Comparison of ENCODE assay signal across 14 cellular contexts in the genomic region with DNA sequence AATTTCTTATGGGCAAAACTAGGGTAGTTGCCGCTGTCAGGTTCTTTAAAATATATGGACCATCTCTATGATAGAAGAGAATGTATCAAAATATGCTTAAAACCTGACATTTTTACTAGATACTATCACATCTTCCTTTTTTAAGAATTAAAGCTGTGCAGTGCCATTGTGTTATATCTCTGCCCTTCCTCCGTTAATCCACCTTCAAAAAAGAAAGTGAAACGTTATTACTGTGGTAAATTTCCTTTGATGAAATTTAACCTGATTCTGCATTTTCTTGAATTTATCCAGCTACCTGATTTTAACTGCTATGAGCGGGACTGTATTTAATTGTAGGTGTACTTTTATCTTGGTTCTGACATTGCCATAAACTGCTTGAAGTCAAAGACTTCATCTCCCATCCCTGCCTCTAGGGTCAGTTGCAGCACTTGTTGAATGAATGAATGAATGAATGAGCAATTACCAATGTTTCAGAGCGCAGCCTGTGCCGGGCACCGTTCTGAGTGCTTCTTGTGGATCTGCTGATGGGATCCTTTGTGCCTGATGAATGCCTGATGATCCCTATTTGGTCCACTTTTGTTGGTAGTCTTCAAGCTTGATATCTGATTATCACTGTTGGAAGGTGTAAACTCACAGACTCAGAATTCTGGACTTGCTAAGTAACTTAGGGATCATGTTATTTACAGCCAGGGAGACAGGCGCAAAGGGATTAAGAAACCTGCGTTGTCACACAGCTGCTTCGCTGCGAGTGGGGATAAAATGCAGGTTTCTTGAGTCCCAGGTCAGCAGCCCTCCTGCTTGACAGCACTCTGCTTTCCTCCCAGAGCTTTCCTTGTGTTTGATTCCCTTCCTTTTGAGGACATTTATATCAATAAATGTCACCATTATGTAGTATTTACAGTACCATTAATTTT. TPM values are rescaled to one million over a fixed set of nuclear protein-coding genes. Genes with fewer than 3 reads are reported as not detected.
A peak's percentile ranks its signal among the peaks of the same experiment; 100 is the strongest.
DNase-seq lines count a peak whose midpoint lies in the region; FAIRE-seq and TF ChIP-seq lines count a peak whose summit lies in the region.
"Had no signal": no experiment of that assay in that cellular context is flagged by ENCODE, and none has a peak within 500 bp of the region (broad histone marks: within the 10 kb centered on the region; RNA-seq: fewer than 3 reads in every experiment).

No MANE protein-coding gene starts in this region.

- no peak overlapping the region for H3K4ac ChIP-seq in mesenchymal stem cell (ENCODE audit: low read depth in 1 of 2, low read length in 2 of 2)

- no peak for TF ChIP-seq EP300 in transverse colon (IDR thresholded peaks at IDR 0.05; ENCODE audit: low read depth)

- no peak overlapping the region for H3K4me2 ChIP-seq in mesenchymal stem cell (ENCODE audit: low read length, poor library complexity, severe bottlenecking)

- H3K4me1 ChIP-seq in mesenchymal stem cell (ENCODE audit: control insufficient read depth, insufficient read depth, low read depth, low read length) (peaks cover 2% of the 10 kb centered on the region), transverse colon (no peaks in the 10 kb centered on the region)
- H3K4me1 ChIP-seq: prostate gland had no signal

- H3K4me3 ChIP-seq in mesenchymal stem cell (ENCODE audit: insufficient read depth in 1 of 2, low read depth in 1 of 2, low read length in 2 of 2) (no peak overlapping the region), transverse colon (no peak overlapping the region)
- H3K4me3 ChIP-seq: prostate gland had no signal

- H3K36me3 ChIP-seq in mesenchymal stem cell (ENCODE audit: control insufficient read depth in 1 of 2, insufficient read depth in 2 of 2, low read depth in 1 of 2, low read length in 2 of 2) = peaks cover 0 to 5% of the 10 kb centered on the region in 2 experiments
- no peaks in the 10 kb centered on the region for H3K36me3 ChIP-seq in transverse colon
- H3K36me3 ChIP-seq: prostate gland had no signal

- H4K8ac ChIP-seq in mesenchymal stem cell (ENCODE audit: low read length) = peak overlapping the region; percentile 21

- CTCF ChIA-PET in activated CD4-positive, alpha-beta T cell treated with anti-CD3 and anti-CD28 coated beads, Interleukin-2, amount 10 ng/mL, durations not matched to agents 7 days and 5 days (lab: Charles Lee) = interaction anchor here (1.1 to 1.2 kb wide), 2 partner anchors 17 to 50 kb away, joined by 3 to 7 read pairs; no protein-coding TSS in a partner anchor
- CTCF ChIA-PET in activated CD4-positive, alpha-beta memory T cell treated with anti-CD3 and anti-CD28 coated beads, Interleukin-2, amount 10 ng/mL, durations not matched to agents 7 days and 5 days (lab: Charles Lee) = interaction anchor here (0.9 to 2.7 kb wide), 3 partner anchors 17 to 49 kb away, joined by 5 to 23 read pairs (median 6); no protein-coding TSS in a partner anchor

- H3K27me3 Mint-ChIP-seq in activated CD4-positive, alpha-beta T cell treated with anti-CD3 and anti-CD28 coated beads, Interleukin-2, amount 10 ng/mL, durations not matched to agents 7 days and 5 days = no peaks in the 10 kb centered on the region
- no peaks in the 10 kb centered on the region for H3K27me3 Mint-ChIP-seq in activated CD4-positive, alpha-beta memory T cell treated with anti-CD3 and anti-CD28 coated beads, Interleukin-2, amount 10 ng/mL, durations not matched to agents 7 days and 5 days

- no peak for TF ChIP-seq CTCF in transverse colon (IDR thresholded peaks at IDR 0.05)

- H2AFZ ChIP-seq in mesenchymal stem cell (ENCODE audit: low read depth, low read length) = no peak overlapping the region

- no peaks in the 10 kb centered on the region for H3K9me3 Mint-ChIP-seq in activated CD4-positive, alpha-beta T cell treated with anti-CD3 and anti-CD28 coated beads, Interleukin-2, amount 10 ng/mL, durations not matched to agents 7 days and 5 days
- H3K9me3 Mint-ChIP-seq in activated CD4-positive, alpha-beta memory T cell treated with anti-CD3 and anti-CD28 coated beads, Interleukin-2, amount 10 ng/mL, durations not matched to agents 7 days and 5 days = no peaks in the 10 kb centered on the region
- H3K9me3 Mint-ChIP-seq: brain had no signal

- peaks cover 35% of the 10 kb centered on the region for H3K79me1 ChIP-seq in mesenchymal stem cell (replicated peaks; ENCODE audit: low read length, poor library complexity, severe bottlenecking)

- H3K18ac ChIP-seq in mesenchymal stem cell (ENCODE audit: low read depth in 1 of 2, low read length in 2 of 2) = no peak overlapping the region

- H3K23ac ChIP-seq in mesenchymal stem cell (ENCODE audit: low read length in 2 of 2) = peak overlapping the region in 1 of 2 experiments; percentile 36

- DNase-seq in activated CD4-positive, alpha-beta T cell treated with anti-CD3 and anti-CD28 coated beads, Interleukin-2, amount 10 ng/mL, durations not matched to agents 7 days and 5 days = no peak
- no peak for DNase-seq in activated CD4-positive, alpha-beta T cell treated with anti-CD3 and anti-CD28 coated beads for 4 hours
- DNase-seq in GM12891 (ENCODE audit: insufficient read length, low spot score) = no peak
- DNase-seq in activated CD4-positive, alpha-beta memory T cell treated with anti-CD3 and anti-CD28 coated beads, Interleukin-2, amount 10 ng/mL, durations not matched to agents 7 days and 5 days = no peak
- no peak for DNase-seq in mesenchymal stem cell
- DNase-seq in transverse colon = no peak
- DNase-seq in NCI-H2196 (lab: John Stamatoyannopoulos, UW; ENCODE audit: unreplicated experiment) = no peak
- no peak for DNase-seq in GDM1 (lab: John Stamatoyannopoulos, UW)
- DNase-seq: activated CD4-positive, CD25-positive, alpha-beta regulatory T cell; hypothalamus; NCI-H2081; SW 1271 had no signal

- peaks cover 9% of the 10 kb centered on the region for H3K36me3 Mint-ChIP-seq in activated CD4-positive, alpha-beta T cell treated with anti-CD3 and anti-CD28 coated beads, Interleukin-2, amount 10 ng/mL, durations not matched to agents 7 days and 5 days (ENCODE audit: low read depth)
- peaks cover 12% of the 10 kb centered on the region for H3K36me3 Mint-ChIP-seq in activated CD4-positive, alpha-beta memory T cell treated with anti-CD3 and anti-CD28 coated beads, Interleukin-2, amount 10 ng/mL, durations not matched to agents 7 days and 5 days (ENCODE audit: low read depth)

- in situ Hi-C loops in transverse colon (cut with MboI; ENCODE audit: low pct_ligation_motif_present in 1 of 4, low pct_unique_long_range_greater_than_20kb in 1 of 4, low sequenced_read_pairs in 3 of 4) = no loop called here

- peak overlapping the region; percentile 62 for H3K4me3 Mint-ChIP-seq in activated CD4-positive, alpha-beta T cell treated with anti-CD3 and anti-CD28 coated beads, Interleukin-2, amount 10 ng/mL, durations not matched to agents 7 days and 5 days
- H3K4me3 Mint-ChIP-seq in activated CD4-positive, alpha-beta memory T cell treated with anti-CD3 and anti-CD28 coated beads, Interleukin-2, amount 10 ng/mL, durations not matched to agents 7 days and 5 days = peak overlapping the region; percentile 69
- H3K4me3 Mint-ChIP-seq: brain had no signal

- FAIRE-seq in GM12891 (lab: Jason Lieb, UNC) = peak; percentile 38

- H3K4me1 Mint-ChIP-seq in activated CD4-positive, alpha-beta T cell treated with anti-CD3 and anti-CD28 coated beads, Interleukin-2, amount 10 ng/mL, durations not matched to agents 7 days and 5 days = peaks cover 26% of the 10 kb centered on the region
- H3K4me1 Mint-ChIP-seq in activated CD4-positive, alpha-beta memory T cell treated with anti-CD3 and anti-CD28 coated beads, Interleukin-2, amount 10 ng/mL, durations not matched to agents 7 days and 5 days = peaks cover 24% of the 10 kb centered on the region

- H3K27me3 ChIP-seq in mesenchymal stem cell (ENCODE audit: control insufficient read depth in 1 of 2, insufficient read depth in 1 of 2, low read length in 2 of 2) (no peaks in the 10 kb centered on the region), transverse colon (no peaks in the 10 kb centered on the region)

- H3K27ac Mint-ChIP-seq in activated CD4-positive, alpha-beta T cell treated with anti-CD3 and anti-CD28 coated beads, Interleukin-2, amount 10 ng/mL, durations not matched to agents 7 days and 5 days = peak overlapping the region; percentile 63
- no peak overlapping the region for H3K27ac Mint-ChIP-seq in activated CD4-positive, alpha-beta memory T cell treated with anti-CD3 and anti-CD28 coated beads, Interleukin-2, amount 10 ng/mL, durations not matched to agents 7 days and 5 days

- intact Hi-C loops in transverse colon (cut with DNase I; ENCODE audit: low total_unique reads) = no loop called here

- H3K27ac ChIP-seq in mesenchymal stem cell (ENCODE audit: low read length, poor library complexity, severe bottlenecking) (no peak overlapping the region), transverse colon (no peak overlapping the region)
- H3K27ac ChIP-seq: prostate gland had no signal

- H4K91ac ChIP-seq in mesenchymal stem cell (ENCODE audit: low read length) = no peak overlapping the region

- no peak overlapping the region for H2BK12ac ChIP-seq in mesenchymal stem cell (ENCODE audit: low read length in 2 of 2)

- H3K14ac ChIP-seq in mesenchymal stem cell (ENCODE audit: low read length in 2 of 2) = no peak overlapping the region

- H3K9ac ChIP-seq in mesenchymal stem cell (ENCODE audit: low read length) = no peak overlapping the region

- no peak overlapping the region for H2BK5ac ChIP-seq in mesenchymal stem cell (ENCODE audit: low read depth, low read length, poor library complexity, severe bottlenecking)

- H2BK120ac ChIP-seq in mesenchymal stem cell (ENCODE audit: low read depth, low read length) = no peak overlapping the region

- H3K9me3 ChIP-seq in mesenchymal stem cell (ENCODE audit: control insufficient read depth, low read length) (no peaks in the 10 kb centered on the region), transverse colon (no peaks in the 10 kb centered on the region)
- H3K9me3 ChIP-seq: prostate gland had no signal

- TF ChIP-seq POLR2A in GM12891 (IDR thresholded peaks at IDR 0.05; ENCODE audit: low read depth, low read length) (no peak), transverse colon (IDR thresholded peaks at IDR 0.05) (no peak)

- 84% methylated on average over 8 of the region's 11 CpGs for WGBS in mesenchymal stem cell
- WGBS in transverse colon (ENCODE audit: low coverage in 1 of 2), 2 donors = 79 to 83% methylated on average over 8 to 11 of the region's 11 CpGs

- POLR2A ChIA-PET in activated CD4-positive, alpha-beta T cell treated with anti-CD3 and anti-CD28 coated beads, Interleukin-2, amount 10 ng/mL, durations not matched to agents 7 days and 5 days (lab: Charles Lee) = no interaction called here
- POLR2A ChIA-PET in activated CD4-positive, alpha-beta memory T cell treated with anti-CD3 and anti-CD28 coated beads, Interleukin-2, amount 10 ng/mL, durations not matched to agents 7 days and 5 days (lab: Charles Lee) = interaction anchor here (0.7 to 3.3 kb wide), 3 partner anchors 31 to 291 kb away, joined by 3 to 14 read pairs (median 4); a partner anchor contains a TSS

- H2AK5ac ChIP-seq in mesenchymal stem cell (ENCODE audit: low read length, severe bottlenecking) = no peak overlapping the region

- no peak overlapping the region for H2BK15ac ChIP-seq in mesenchymal stem cell (ENCODE audit: low read depth, poor library complexity, severe bottlenecking)

RNA-seq across cellular contexts. Expression of a gene that starts 30.1 kb away (rescaled TPM):
- 10 to 100 TPM; 39.6 to 41.3 TPM for total RNA-seq in activated CD4-positive, alpha-beta T cell treated with anti-CD3 and anti-CD28 coated beads, Interleukin-2, amount 10 ng/mL, durations not matched to agents 7 days and 5 days
- 18.7 TPM for polyA plus RNA-seq in GM12891 (2012; ENCODE audit: low read depth, missing spikeins)
- 10 to 100 TPM; 33.8 to 34.9 TPM for total RNA-seq in activated CD4-positive, alpha-beta memory T cell treated with anti-CD3 and anti-CD28 coated beads, Interleukin-2, amount 10 ng/mL, durations not matched to agents 7 days and 5 days
- 26.9 TPM for polyA plus RNA-seq in mesenchymal stem cell (2013, experiment 1 of 2)
- polyA plus RNA-seq in mesenchymal stem cell (2013, experiment 2 of 2) = 27.4 TPM
- 10 to 100 TPM in 3 of 4 donors, 1 to 10 TPM in 1; 8.6 to 21.8 (median 20.9) TPM for total RNA-seq in transverse colon
